26 cellular contexts compared by ENCODE assay signal in the genomic region with DNA sequence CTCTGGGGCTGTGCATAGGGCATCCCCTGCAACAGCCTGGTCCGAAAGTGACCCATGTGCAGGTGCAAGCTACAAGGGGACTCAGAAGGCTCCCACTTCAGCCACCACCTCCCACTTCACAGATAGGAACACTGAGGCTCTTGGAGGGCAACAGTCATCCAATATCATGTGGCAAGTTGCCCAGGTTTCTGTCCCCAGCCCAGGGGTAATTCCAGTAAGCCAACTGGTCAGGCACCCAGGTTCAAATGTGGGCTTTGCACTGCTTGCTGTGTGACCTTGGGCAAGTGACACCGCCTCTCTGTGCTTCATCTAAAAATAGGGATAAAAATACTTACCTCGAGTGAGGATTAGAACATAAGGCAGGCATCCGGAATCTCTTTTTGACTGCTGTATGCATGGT.
"Had no signal": no experiment of that assay in that cellular context is flagged by ENCODE, and none has a peak within 500 bp of the region (broad histone marks: within the 10 kb centered on the region; RNA-seq: fewer than 3 reads in every experiment).

No MANE protein-coding gene starts in this region.

- H3K36me3 ChIP-seq: brain microvascular endothelial cell, cardiac muscle cell, MG63, SJSA1 had no signal

- DNase-seq: activated CD4-positive, alpha-beta memory T cell treated with anti-CD3 and anti-CD28 coated beads for 36 hours; activated CD4-positive, alpha-beta T cell treated with anti-CD3 and anti-CD28 coated beads for 48 hours; activated CD4-positive, CD25-positive, alpha-beta regulatory T cell treated with anti-CD3 and anti-CD28 coated beads, Interleukin-2, amount 50 U/mL, for 72 hours; activated gamma-delta T cell; activated naive CD4-positive, alpha-beta T cell treated with anti-CD3 and anti-CD28 coated beads for 36 hours; activated T-cell treated with anti-CD3 and anti-CD28 coated beads for 4 hours; activated T-cell treated with anti-CD3 and anti-CD28 coated beads, Interleukin-2, amount 50 U/mL, for 48 hours; brain microvascular endothelial cell; cerebellar nuclear complex; MG63; NCI-H1092 treated with DMSO at 0.1 percent for 48 hours; NCI-H1417 treated with DMSO at 0.1 percent for 48 hours; NCI-H1694; NCI-H2029; NCI-H2107; NCI-H510A; NCI-H526 treated with DMSO at 0.1 percent for 48 hours; NCI-H82; OCI-M1; RPMI8226; SHP77; SW 1271 had no signal

- ATAC-seq: activated T-helper 17 cell treated with anti-CD3 and anti-CD28 coated beads, Interleukin-2, amount 50 U/mL, for 72 hours; SK-N-SH treated with all-trans-retinoic acid at 6 μM for 48 hours had no signal

- H3K27ac ChIP-seq: brain microvascular endothelial cell, cardiac muscle cell, SJSA1 had no signal

- H3K27me3 ChIP-seq: cardiac muscle cell, MG63, SJSA1 had no signal

- H3K9me3 ChIP-seq: MG63, SJSA1 had no signal

- H3K4me3 ChIP-seq: cardiac muscle cell, MG63, SJSA1 had no signal
